7 cellular contexts compared by ENCODE assay signal in the genomic region with DNA sequence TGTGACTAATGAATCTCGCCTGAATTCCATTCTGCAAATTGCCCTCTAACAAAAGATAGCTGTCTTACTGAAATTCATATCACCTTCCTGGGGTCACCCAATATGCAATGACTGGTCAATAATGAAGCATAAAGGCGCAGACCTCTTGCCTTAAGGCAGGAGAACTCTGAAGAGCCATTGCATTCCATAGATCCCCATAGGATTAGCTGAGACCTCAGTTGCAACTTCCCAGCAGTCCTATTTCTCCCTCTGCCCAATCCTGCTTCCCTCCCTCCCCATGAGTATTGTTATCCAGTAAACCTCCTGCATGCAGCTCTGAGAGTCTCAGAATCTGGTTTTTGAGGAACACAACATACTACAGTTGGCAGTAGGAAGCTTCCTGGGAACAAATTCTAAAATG.
"Had no signal": no experiment of that assay in that cellular context is flagged by ENCODE, and none has a peak within 500 bp of the region (broad histone marks: within the 10 kb centered on the region; RNA-seq: fewer than 3 reads in every experiment).

No MANE protein-coding gene starts in this region.

- DNase-seq: GM23248, GOT3, H9, HFFc6, IMR-90 had no signal

- H3K9ac ChIP-seq: GM23248 had no signal

- ATAC-seq: HCT116, K562 had no signal

- H3K27ac ChIP-seq: GM23248 had no signal

- H3K4me3 ChIP-seq: GM23248, K562 had no signal
